In genomic region chr5:71943874-71944273, GRCh38 we compare ENCODE assay signal across 33 cellular contexts.
"Had no signal": no experiment of that assay in that cellular context is flagged by ENCODE, and none has a peak within 500 bp of the region (broad histone marks: within the 10 kb centered on the region; RNA-seq: fewer than 3 reads in every experiment).

No MANE protein-coding gene starts in this region.

- H3K4me2 ChIP-seq: KMS-11, SK-N-SH had no signal

- H3K27ac Mint-ChIP-seq: activated CD4-positive, alpha-beta T cell treated with anti-CD3 and anti-CD28 coated beads for 36 hours; activated CD4-positive, alpha-beta T cell treated with anti-CD3 and anti-CD28 coated beads, Interleukin-2, amount 10 ng/mL, durations not matched to agents 7 days and 5 days; activated CD8-positive, alpha-beta T cell treated with anti-CD3 and anti-CD28 coated beads, Interleukin-2, amount 10 ng/mL, durations not matched to agents 7 days and 5 days; activated naive CD4-positive, alpha-beta T cell treated with anti-CD3 and anti-CD28 coated beads, Interleukin-2, amount 50 U/mL, for 24 hours; activated naive CD8-positive, alpha-beta T cell treated with anti-CD3 and anti-CD28 coated beads, Interleukin-2, amount 10 ng/mL, durations not matched to agents 7 days and 5 days; activated T-cell treated with anti-CD3 and anti-CD28 coated beads, Interleukin-2, amount 50 U/mL, for 24 hours; activated T-helper 2 cell treated with anti-CD3 and anti-CD28 coated beads, Interferon-gamma antibody, Interleukin-2, Interleukin-4, amounts not matched to agents 10 μg/mL and 5 μg/mL and 100 μg/mL, durations not matched to agents 14 hours and 24 hours and 36 hours; T-helper 1 cell treated with Interleukin-12 subunit alpha and Interleukin-12 subunit beta and Interleukin-4 antibody, amounts not matched to agents 30 μg/mL and 1 μg/mL, for 36 hours; T-helper 2 cell treated with Interferon-gamma antibody and Interleukin-4, amounts not matched to agents 5 μg/mL and 100 μg/mL, for 36 hours; WTC11 had no signal

- H3K4me3 ChIP-seq: ascending aorta, cardiac muscle cell, Peyer's patch, SJSA1 had no signal

- H3K4me1 ChIP-seq: SJSA1 had no signal

- H3K27me3 ChIP-seq: ascending aorta, cardiac muscle cell, Peyer's patch, SJSA1 had no signal

- H3K4me3 Mint-ChIP-seq: activated CD4-positive, alpha-beta T cell treated with anti-CD3 and anti-CD28 coated beads for 36 hours; activated CD4-positive, alpha-beta T cell treated with anti-CD3 and anti-CD28 coated beads, Interleukin-2, amount 10 ng/mL, durations not matched to agents 7 days and 5 days; activated CD8-positive, alpha-beta T cell treated with anti-CD3 and anti-CD28 coated beads, Interleukin-2, amount 10 ng/mL, durations not matched to agents 7 days and 5 days; activated naive CD4-positive, alpha-beta T cell treated with anti-CD3 and anti-CD28 coated beads, Interleukin-2, amount 50 U/mL, for 24 hours; activated naive CD8-positive, alpha-beta T cell treated with anti-CD3 and anti-CD28 coated beads, Interleukin-2, amount 10 ng/mL, durations not matched to agents 7 days and 5 days; activated T-cell treated with anti-CD3 and anti-CD28 coated beads, Interleukin-2, amount 50 U/mL, for 24 hours; central memory CD8-positive, alpha-beta T cell; T-helper 1 cell treated with Interleukin-12 subunit alpha and Interleukin-12 subunit beta and Interleukin-4 antibody, amounts not matched to agents 30 μg/mL and 1 μg/mL, for 36 hours; T-helper 2 cell treated with Interferon-gamma antibody and Interleukin-4, amounts not matched to agents 5 μg/mL and 100 μg/mL, for 36 hours; WTC11 had no signal

- H3K9ac ChIP-seq: KMS-11, SK-N-SH had no signal

- H3K36me3 ChIP-seq: ascending aorta, cardiac muscle cell, Peyer's patch, SJSA1 had no signal

- H3K36me3 Mint-ChIP-seq: activated naive CD4-positive, alpha-beta T cell treated with anti-CD3 and anti-CD28 coated beads, Interleukin-2, amount 50 U/mL, for 24 hours; activated naive CD8-positive, alpha-beta T cell treated with anti-CD3 and anti-CD28 coated beads, Interleukin-2, amount 10 ng/mL, durations not matched to agents 7 days and 5 days had no signal

- H3K4me1 Mint-ChIP-seq: activated CD4-positive, alpha-beta T cell treated with anti-CD3 and anti-CD28 coated beads for 36 hours; activated CD4-positive, alpha-beta T cell treated with anti-CD3 and anti-CD28 coated beads, Interleukin-2, amount 10 ng/mL, durations not matched to agents 7 days and 5 days; activated naive CD4-positive, alpha-beta T cell treated with anti-CD3 and anti-CD28 coated beads, Interleukin-2, amount 50 U/mL, for 24 hours; activated naive CD8-positive, alpha-beta T cell treated with anti-CD3 and anti-CD28 coated beads, Interleukin-2, amount 10 ng/mL, durations not matched to agents 7 days and 5 days; central memory CD8-positive, alpha-beta T cell had no signal

- DNase-seq: activated CD4-positive, alpha-beta T cell treated with anti-CD3 and anti-CD28 coated beads for 36 hours; activated CD4-positive, alpha-beta T cell treated with anti-CD3 and anti-CD28 coated beads, Interleukin-2, amount 10 ng/mL, durations not matched to agents 7 days and 5 days; activated CD4-positive, alpha-beta T cell treated with anti-CD3 and anti-CD28 coated beads, Interleukin-2, amount 50 U/mL, for 48 hours; activated CD8-positive, alpha-beta T cell treated with anti-CD3 and anti-CD28 coated beads, Interleukin-2, amount 10 ng/mL, durations not matched to agents 7 days and 5 days; activated gamma-delta T cell; activated naive CD4-positive, alpha-beta T cell treated with Interleukin-2 at 50 U/mL for 16 hours; activated naive CD8-positive, alpha-beta T cell treated with anti-CD3 and anti-CD28 coated beads, Interleukin-2, amount 10 ng/mL, durations not matched to agents 7 days and 5 days; activated T-cell treated with anti-CD3 and anti-CD28 coated beads, Interleukin-2, amount 50 U/mL, for 24 hours; amygdala; MM.1S; MV-4-11; NCI-H1092; NCI-H1436 treated with DMSO at 0.1 percent for 48 hours; NCI-H187 treated with DMSO at 0.1 percent for 48 hours; NCI-H2081; NCI-H2171; NCI-H510A treated with DMSO at 0.1 percent for 48 hours; NCI-H526 treated with DMSO at 0.1 percent for 48 hours; PC-3; Peyer's patch; RPMI8226; SHP77 treated with DMSO at 0.1 percent for 48 hours; SK-N-SH had no signal

- H3K9me3 ChIP-seq: ascending aorta, SJSA1, SK-N-SH had no signal

- H3K27ac ChIP-seq: ascending aorta, cardiac muscle cell, KMS-11, Peyer's patch, SJSA1 had no signal

- H3K9me3 Mint-ChIP-seq: activated naive CD4-positive, alpha-beta T cell treated with anti-CD3 and anti-CD28 coated beads, Interleukin-2, amount 50 U/mL, for 24 hours; activated naive CD8-positive, alpha-beta T cell treated with anti-CD3 and anti-CD28 coated beads, Interleukin-2, amount 10 ng/mL, durations not matched to agents 7 days and 5 days; activated T-helper 2 cell treated with anti-CD3 and anti-CD28 coated beads, Interferon-gamma antibody, Interleukin-2, Interleukin-4, amounts not matched to agents 10 μg/mL and 5 μg/mL and 100 μg/mL, durations not matched to agents 14 hours and 24 hours and 36 hours; central memory CD8-positive, alpha-beta T cell; T-helper 1 cell treated with Interleukin-12 subunit alpha and Interleukin-12 subunit beta and Interleukin-4 antibody, amounts not matched to agents 30 μg/mL and 1 μg/mL, for 36 hours; T-helper 2 cell treated with Interferon-gamma antibody and Interleukin-4, amounts not matched to agents 5 μg/mL and 100 μg/mL, for 36 hours had no signal

- H3K27me3 Mint-ChIP-seq: activated naive CD8-positive, alpha-beta T cell treated with anti-CD3 and anti-CD28 coated beads, Interleukin-2, amount 10 ng/mL, durations not matched to agents 7 days and 5 days; activated T-cell treated with anti-CD3 and anti-CD28 coated beads, Interleukin-2, amount 50 U/mL, for 24 hours had no signal
